1 cellular context compared by ENCODE assay signal in genomic region chr15:43105778-43106485, GRCh38.
TF ChIP-seq lines count a peak whose summit lies in the region.

Gene UBR1, minus strand, starts transcription at chr15:43106038. Its CDS starts 16 bp downstream, at chr15:43106022.

TF ChIP-seq in K562, 482 proteins besides CTCF, POLR2A, EP300 and RAD21 (continued from another document and continues in another):
- TF ChIP-seq CHD7 (IDR thresholded peaks at IDR 0.05; ENCODE audit: low read depth, low read length) (no peak), ZBTB12 (CRISPR knock-in tag; IDR thresholded peaks at IDR 0.05) (0 out of 2 replicates have a peak, but pooled peaks have one; percentile 35), CREB3 (tag; conservative IDR thresholded peaks at IDR 0.05; ENCODE audit: low read depth) (no peak), HDAC8 (tag; IDR thresholded peaks at IDR 0.05) (no peak), CREB1 (IDR thresholded peaks at IDR 0.05) (peak; percentile 76), CREB1 (CRISPR knock-in tag; IDR thresholded peaks at IDR 0.05) (peak; percentile 71; the same call in 1 of the 2 replicates), CEBPB (tag; IDR thresholded peaks at IDR 0.05) (no peak), EGR1 (conservative IDR thresholded peaks at IDR 0.05) (no peak), CHCHD3 (CRISPR knock-in tag; IDR thresholded peaks at IDR 0.05) (no peak), DMBX1 (CRISPR knock-in tag; IDR thresholded peaks at IDR 0.05; ENCODE audit: borderline replicate concordance) (no peak), MTF1 (CRISPR knock-in tag; IDR thresholded peaks at IDR 0.05; ENCODE audit: borderline replicate concordance) (no peak), CBFA2T3 (IDR thresholded peaks at IDR 0.05) (peak; percentile 3; the same call in 1 of the 2 replicates), E2F1 (CRISPR knock-in tag; IDR thresholded peaks at IDR 0.05) (peak; percentile 49; the same call in 1 of the 2 replicates), ATF1 (CRISPR knock-in tag; IDR thresholded peaks at IDR 0.05) (no peak), ATF1 (tag; IDR thresholded peaks at IDR 0.05) (peak; percentile 91), HNRNPH1 (optimal IDR thresholded peaks at IDR 0.05; ENCODE audit: low read depth, low read length) (no peak), TCF3 (CRISPR knock-in tag; IDR thresholded peaks at IDR 0.05) (peak; percentile 29), ZFPM2 (CRISPR knock-in tag; IDR thresholded peaks at IDR 0.05) (no peak), GTF2E2 (tag; IDR thresholded peaks at IDR 0.05) (peak; percentile 74; the same call in 1 of the 2 replicates), KAT7 (CRISPR knock-in tag; IDR thresholded peaks at IDR 0.05; ENCODE audit: borderline replicate concordance) (0 out of 2 replicates have a peak, but pooled peaks have one; percentile 25), TFAP4 (CRISPR knock-in tag; IDR thresholded peaks at IDR 0.05; ENCODE audit: borderline replicate concordance) (peak; percentile 66; the same call in 1 of the 2 replicates), ZKSCAN1 (IDR thresholded peaks at IDR 0.05; ENCODE audit: low read depth, low read length) (no peak), POLR2AphosphoS5 (IDR thresholded peaks at IDR 0.05; ENCODE audit: control insufficient read depth, insufficient read depth, low read depth, low read length) (peak; percentile 80), USF2 (CRISPR knock-in tag; IDR thresholded peaks at IDR 0.05) (no peak), ZNF282 (CRISPR knock-in tag; IDR thresholded peaks at IDR 0.05) (no peak), ELF1 (tag; IDR thresholded peaks at IDR 0.05) (peak; percentile 92), CC2D1A (IDR thresholded peaks at IDR 0.05) (no peak), ZNF778 (CRISPR knock-in tag; IDR thresholded peaks at IDR 0.05) (no peak), MITF (IDR thresholded peaks at IDR 0.05) (no peak), ETV1 (tag; conservative IDR thresholded peaks at IDR 0.05; ENCODE audit: low read depth) (peak; percentile 85), ZBTB11 (CRISPR knock-in tag; IDR thresholded peaks at IDR 0.05) (peak in 1 of 3 experiments; percentile 88; a peak in 2 of 6 replicates), SMAD4 (CRISPR knock-in tag; conservative IDR thresholded peaks at IDR 0.05) (no peak; the same call in 1 of the 2 replicates), ZNF324 (CRISPR knock-in tag; IDR thresholded peaks at IDR 0.05) (no peak), ZNF764 (CRISPR knock-in tag; IDR thresholded peaks at IDR 0.05; ENCODE audit: low read depth) (no peak), POLR2AphosphoS2 (IDR thresholded peaks at IDR 0.05; ENCODE audit: low read length) (peak; percentile 78; the same call in 1 of the 2 replicates), NCOA2 (IDR thresholded peaks at IDR 0.05; ENCODE audit: partially characterized antibody in 2 of 2) (peak in 1 of 2 experiments; percentile 99)
